Comparison of ENCODE assay signal across 1 cellular context in genomic region chr9:33162721-33163311, GRCh38.
TF ChIP-seq lines count a peak whose summit lies in the region.

No MANE protein-coding gene starts in this region.

TF ChIP-seq in K562, 482 proteins besides CTCF, POLR2A, EP300 and RAD21 (continued from another document):
- TF ChIP-seq ZNF639 (CRISPR knock-in tag; conservative IDR thresholded peaks at IDR 0.05 in 1 of 2, IDR thresholded peaks at IDR 0.05 in 1 of 2) (no peak), MED1 (CRISPR knock-in tag; IDR thresholded peaks at IDR 0.05; ENCODE audit: borderline replicate concordance) (no peak), SNIP1 (IDR thresholded peaks at IDR 0.05; ENCODE audit: low read depth) (no peak)
